20 cellular contexts compared by ENCODE assay signal in the genomic region with DNA sequence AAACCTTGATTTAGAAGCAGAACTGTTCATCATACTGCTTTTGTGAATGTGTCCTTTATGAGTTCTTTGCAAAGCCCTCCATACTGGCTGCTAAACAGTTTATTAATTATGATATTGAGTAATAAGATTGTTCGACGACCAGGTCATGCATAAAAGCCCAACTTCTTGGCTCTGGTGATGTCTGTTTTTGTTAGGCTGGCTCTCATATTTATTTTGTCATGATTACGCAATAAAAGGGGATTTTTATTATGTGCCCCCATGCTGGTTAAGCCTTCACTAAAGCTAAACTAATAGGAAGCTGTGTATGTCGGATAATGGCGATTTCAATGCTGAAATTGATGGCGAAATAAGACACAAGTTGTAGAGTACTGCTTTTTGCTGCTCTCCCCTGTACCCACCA.
DNase-seq lines count a peak whose midpoint lies in the region; ATAC-seq and TF ChIP-seq lines count a peak whose summit lies in the region.
"Had no signal": no experiment of that assay in that cellular context is flagged by ENCODE, and none has a peak within 500 bp of the region (broad histone marks: within the 10 kb centered on the region; RNA-seq: fewer than 3 reads in every experiment).

No MANE protein-coding gene starts in this region.

- in situ Hi-C loops in astrocyte of the spinal cord (cut with HindIII; ENCODE audit: low sequenced_read_pairs): no loop called here

- H3K27me3 ChIP-seq in osteoblast (ENCODE audit: insufficient read depth, low read length): no peaks in the 10 kb centered on the region
- H3K27me3 ChIP-seq: MG63 had no signal

- intact Hi-C loops in Right ventricle myocardium superior (cut with DNase I) (no loop called here), cardiac septum (cut with DNase I) (no loop called here), sciatic nerve (cut with DNase I) (loop anchor here (5.0 kb wide), 1 partner anchor 575 kb away; no protein-coding TSS in a partner anchor)

- H3K4me2 ChIP-seq in osteoblast (ENCODE audit: insufficient read depth, low read length): no peak overlapping the region
- H3K4me2 ChIP-seq: PC-9 had no signal

- H2AFZ ChIP-seq in osteoblast (ENCODE audit: low read length): no peak overlapping the region
- H2AFZ ChIP-seq: PC-9 had no signal

- H3K27ac ChIP-seq in osteoblast (ENCODE audit: low read depth, low read length): no peak overlapping the region
- H3K27ac ChIP-seq: PC-9 had no signal

- H4K20me1 ChIP-seq in osteoblast (ENCODE audit: insufficient read depth, low read length): no peaks in the 10 kb centered on the region

- H3K79me2 ChIP-seq in osteoblast (ENCODE audit: insufficient read depth, low read length): no peaks in the 10 kb centered on the region

- H3K4me1 ChIP-seq in osteoblast (ENCODE audit: insufficient read depth, low read length): peaks cover 21% of the 10 kb centered on the region
- H3K4me1 ChIP-seq: Caco-2 had no signal

- ATAC-seq in Right ventricle myocardium superior (ENCODE audit: poor library complexity) (peak; percentile 20), sciatic nerve (peak; percentile 49)

- H3K36me3 ChIP-seq in osteoblast (ENCODE audit: insufficient read depth, low read length): no peaks in the 10 kb centered on the region
- H3K36me3 ChIP-seq: MG63 had no signal

- H3K9me3 ChIP-seq in osteoblast (ENCODE audit: low read depth, low read length): no peaks in the 10 kb centered on the region
- H3K9me3 ChIP-seq: Caco-2, MG63 had no signal

- TF ChIP-seq CTCF in astrocyte of the spinal cord (IDR thresholded peaks at IDR 0.05; ENCODE audit: low read depth, low read length) (no peak), fibroblast of the aortic adventitia (IDR thresholded peaks at IDR 0.05; ENCODE audit: insufficient read depth, low read length) (no peak), osteoblast (IDR thresholded peaks at IDR 0.05; ENCODE audit: extremely low read depth, low read depth, low read length) (no peak)

- no peak for DNase-seq in Right ventricle myocardium superior
- DNase-seq in cardiac septum (ENCODE audit: low spot score): no peak
- peak; percentile 24 for DNase-seq in astrocyte of the spinal cord (ENCODE audit: low read depth, low spot score)
- DNase-seq in fibroblast of the aortic adventitia (ENCODE audit: low read depth): peak; percentile 34
- DNase-seq in sciatic nerve (ENCODE audit: low spot score): no peak
- DNase-seq in stimulated activated naive CD4-positive, alpha-beta T cell treated with Interleukin-2 at 50 U/mL for 16 hours (lab: John Stamatoyannopoulos, UW): no peak
- no peak for DNase-seq in ureter (ENCODE audit: low spot score)
- no peak for DNase-seq in osteoblast (ENCODE audit: insufficient read length, low spot score, missing footprints)
- DNase-seq: Caco-2; CD4-positive, alpha-beta T cell; GOT3; HFFc6; Kasumi-1; NCI-H1048; NCI-H1436; NCI-H1930; NCI-H345; NCI-H524 treated with DMSO at 0.1 percent for 48 hours; PC-9 had no signal

- no peak overlapping the region for H3K4me3 ChIP-seq in astrocyte of the spinal cord (ENCODE audit: low read depth, low read length)
- no peak overlapping the region for H3K4me3 ChIP-seq in fibroblast of the aortic adventitia (ENCODE audit: low read depth, low read length)
- no peak overlapping the region for H3K4me3 ChIP-seq in osteoblast (ENCODE audit: insufficient read depth, low read length)
- H3K4me3 ChIP-seq: MG63, PC-9 had no signal

Comparison
In these comparisons a context has a peak if more than half of its experiments do, and no peak if none do; other contexts are left out.
1. DNase-seq: peak in astrocyte of the spinal cord (single experiment) and fibroblast of the aortic adventitia (single experiment); none in Right ventricle myocardium superior (single experiment), cardiac septum (single experiment), sciatic nerve (single experiment), stimulated activated naive CD4-positive, alpha-beta T cell treated with Interleukin-2 at 50 U/mL for 16 hours (single experiment), ureter (single experiment) and osteoblast (single experiment).